ENCODE assay signal across 27 cellular contexts in the genomic region with DNA sequence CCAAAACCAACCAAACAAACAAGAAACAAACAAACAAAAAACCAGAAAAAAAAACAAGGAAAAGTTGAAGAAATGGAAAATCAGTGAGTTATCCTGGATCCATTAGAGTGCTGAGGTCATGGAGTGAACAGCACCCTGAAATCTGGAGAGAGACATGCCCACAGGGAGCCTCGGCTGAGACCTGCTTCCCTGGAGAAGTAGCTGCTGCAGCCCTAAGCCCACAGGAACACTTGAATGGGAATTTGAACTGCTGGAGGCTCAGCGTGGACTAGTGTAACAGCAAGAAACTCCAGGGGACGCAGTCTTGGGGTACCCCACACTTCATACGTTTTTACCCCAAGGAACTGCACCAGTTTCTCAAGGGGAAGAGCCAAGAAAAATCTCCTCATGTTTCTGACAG.
"Had no signal": no experiment of that assay in that cellular context is flagged by ENCODE, and none has a peak within 500 bp of the region (broad histone marks: within the 10 kb centered on the region; RNA-seq: fewer than 3 reads in every experiment).

No MANE protein-coding gene starts in this region.

- H3K36me3 Mint-ChIP-seq: naive B cell; neural progenitor cell; stimulated activated effector memory CD8-positive, alpha-beta T cell treated with anti-CD3 and anti-CD28 coated beads, Interleukin-12 subunit alpha, Interleukin-12 subunit beta, amount 100 ng/mL, for 72 hours had no signal

- H3K9ac ChIP-seq: neural progenitor cell had no signal

- H3K27ac Mint-ChIP-seq: naive B cell; natural killer cell; nephron progenitor cell; neural progenitor cell; progenitor cell of endocrine pancreas; stimulated activated effector memory CD8-positive, alpha-beta T cell treated with anti-CD3 and anti-CD28 coated beads, Interleukin-12 subunit alpha, Interleukin-12 subunit beta, amount 100 ng/mL, for 72 hours; stimulated activated naive CD8-positive, alpha-beta T cell treated with anti-CD3 and anti-CD28 coated beads, Interleukin-15, Interleukin-2, amounts not matched to agents 100 ng/mL and 50 ng/mL, for 24 hours had no signal

- H3K27ac ChIP-seq: left lung, lower lobe of right lung, neural progenitor cell, ovary, spleen, suprapubic skin, thoracic aorta, tibial artery, upper lobe of right lung had no signal

- H3K36me3 ChIP-seq: left lung, lower lobe of right lung, neural progenitor cell, ovary, spleen, suprapubic skin, thoracic aorta, tibial artery, upper lobe of right lung had no signal

- H3K4me1 Mint-ChIP-seq: naive B cell; natural killer cell; nephron progenitor cell; neural progenitor cell; stimulated activated effector memory CD8-positive, alpha-beta T cell treated with anti-CD3 and anti-CD28 coated beads, Interleukin-12 subunit alpha, Interleukin-12 subunit beta, amount 100 ng/mL, for 72 hours had no signal

- DNase-seq: hippocampal formation; kidney; left colon; left lung; lower lobe of right lung; mammary epithelial cell; mesenchymal stem cell; naive B cell; natural killer cell; nephron progenitor cell; ovary; retina; right cardiac atrium; small intestine; spleen; stimulated activated CD4-positive, alpha-beta T cell treated with anti-CD3 and anti-CD28 coated beads, Interleukin-4, amount 100 ng/mL, for 24 hours; stimulated activated naive CD4-positive, alpha-beta T cell; tibial artery; trophoblast cell; upper lobe of right lung had no signal

- H3K4me2 ChIP-seq: neural progenitor cell had no signal

- H3K4me3 ChIP-seq: left lung, lower lobe of right lung, neural progenitor cell, ovary, spleen, suprapubic skin, thoracic aorta, tibial artery, upper lobe of right lung had no signal

- H3K27me3 Mint-ChIP-seq: progenitor cell of endocrine pancreas had no signal

- ATAC-seq: left colon; left lung; lower lobe of right lung; natural killer cell; right cardiac atrium; sciatic nerve; stimulated activated effector memory CD8-positive, alpha-beta T cell treated with anti-CD3 and anti-CD28 coated beads, Interleukin-12 subunit alpha, Interleukin-12 subunit beta, amount 100 ng/mL, for 72 hours; upper lobe of right lung had no signal

- H3K27me3 ChIP-seq: left lung, neural progenitor cell, ovary, spleen, suprapubic skin, tibial artery, upper lobe of right lung had no signal

- H3K4me1 ChIP-seq: left lung, lower lobe of right lung, neural progenitor cell, spleen, suprapubic skin, tibial artery, upper lobe of right lung had no signal

- H3K4me3 Mint-ChIP-seq: naive B cell; natural killer cell; nephron progenitor cell; neural progenitor cell; stimulated activated effector memory CD8-positive, alpha-beta T cell treated with anti-CD3 and anti-CD28 coated beads, Interleukin-12 subunit alpha, Interleukin-12 subunit beta, amount 100 ng/mL, for 72 hours; stimulated activated naive CD8-positive, alpha-beta T cell treated with anti-CD3 and anti-CD28 coated beads, Interleukin-15, Interleukin-2, amounts not matched to agents 100 ng/mL and 50 ng/mL, for 24 hours had no signal

- H3K9me3 ChIP-seq: lower lobe of right lung, ovary, suprapubic skin, upper lobe of right lung had no signal

- H2AFZ ChIP-seq: neural progenitor cell had no signal
